ENCODE assay signal across 13 cellular contexts in the genomic region with DNA sequence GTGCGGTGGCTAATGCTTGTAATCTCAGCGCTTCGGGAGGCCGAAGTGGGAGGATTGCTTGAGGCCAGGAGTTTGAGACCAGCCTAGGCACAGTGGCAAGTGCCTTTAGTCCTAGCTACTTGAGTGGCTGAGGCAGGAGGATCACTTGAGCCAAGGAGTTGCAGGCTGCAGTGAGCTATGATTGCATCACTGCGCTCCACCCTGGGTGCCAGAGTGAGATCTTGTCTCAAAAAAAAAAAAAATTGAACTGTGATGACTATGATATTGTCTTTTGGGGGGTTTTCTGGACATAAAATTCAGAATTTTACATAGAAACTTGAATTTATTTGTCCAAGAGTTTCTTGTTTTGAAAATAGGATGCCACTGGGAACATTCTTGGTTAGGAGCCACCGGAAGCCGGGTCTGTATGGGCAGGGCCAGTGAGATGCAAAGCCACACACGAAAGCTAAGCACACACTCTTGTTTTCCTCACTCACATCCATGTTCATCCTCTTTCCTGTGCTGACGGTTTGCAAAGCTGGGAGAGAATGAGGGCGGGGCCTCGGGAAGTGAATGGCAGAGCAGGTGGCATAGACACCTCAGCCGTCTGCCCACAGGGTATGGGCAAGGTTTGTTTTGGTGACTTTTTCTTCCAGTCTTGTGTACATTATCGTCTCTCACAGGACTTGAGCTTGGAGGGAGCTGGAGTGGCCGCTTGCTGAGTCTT. TPM values are rescaled to one million over a fixed set of nuclear protein-coding genes. Genes with fewer than 3 reads are reported as not detected.
DNase-seq lines count a peak whose midpoint lies in the region; ATAC-seq and TF ChIP-seq lines count a peak whose summit lies in the region.
"Had no signal": no experiment of that assay in that cellular context is flagged by ENCODE, and none has a peak within 500 bp of the region (broad histone marks: within the 10 kb centered on the region; RNA-seq: fewer than 3 reads in every experiment).

No MANE protein-coding gene starts in this region.

- ATAC-seq in RWPE2 (ENCODE audit: low read depth) (peak; percentile 26), omental fat pad (ENCODE audit: low FRiP score) (no peak)

- H3K36me3 ChIP-seq in RWPE2 (ENCODE audit: low read depth) (no peaks in the 10 kb centered on the region), suprapubic skin (no peaks in the 10 kb centered on the region)
- H3K36me3 ChIP-seq: WERI-Rb-1 had no signal

- H3K27ac ChIP-seq in RWPE2 (ENCODE audit: poor library complexity, severe bottlenecking) (peak overlapping the region; percentile 20), suprapubic skin (no peak overlapping the region)
- H3K27ac ChIP-seq: SJSA1, WERI-Rb-1 had no signal

- TF ChIP-seq POLR2A in suprapubic skin (IDR thresholded peaks at IDR 0.05) = no peak

- no peak overlapping the region for H3K4me3 ChIP-seq in RWPE2 (ENCODE audit: severe bottlenecking)
- H3K4me3 ChIP-seq in suprapubic skin = no peak overlapping the region
- H3K4me3 ChIP-seq: SJSA1 had no signal

- H3K4me1 ChIP-seq in RWPE2 (ENCODE audit: insufficient read depth, poor library complexity, severe bottlenecking) (peaks cover 18% of the 10 kb centered on the region), suprapubic skin (peaks cover 17% of the 10 kb centered on the region)

- no peaks in the 10 kb centered on the region for H3K27me3 ChIP-seq in RWPE2 (ENCODE audit: insufficient read depth, poor library complexity, severe bottlenecking)
- no peaks in the 10 kb centered on the region for H3K27me3 ChIP-seq in suprapubic skin
- H3K27me3 ChIP-seq: SJSA1 had no signal

- DNase-seq in DMS53 (lab: John Stamatoyannopoulos, UW) (peak; percentile 95), NCI-H2029 (lab: John Stamatoyannopoulos, UW) (peak; percentile 72), RWPE2 (ENCODE audit: low spot score) (peak; percentile 29), myocyte (ENCODE audit: low read depth) (peak; percentile 41), omental fat pad (ENCODE audit: low spot score) (no peak), ureter (ENCODE audit: low spot score) (no peak), suprapubic skin (ENCODE audit: low spot score in 2 of 2) (no peak)
- no peak for DNase-seq in activated CD8-positive, alpha-beta memory T cell treated with anti-CD3 and anti-CD28 coated beads for 24 hours
- DNase-seq: amniotic stem cell, foreskin melanocyte had no signal

- TF ChIP-seq CTCF in RWPE2 (IDR thresholded peaks at IDR 0.05; ENCODE audit: poor library complexity, severe bottlenecking) = no peak
- TF ChIP-seq CTCF in omental fat pad (IDR thresholded peaks at IDR 0.05) = no peak
- TF ChIP-seq CTCF in suprapubic skin (IDR thresholded peaks at IDR 0.05) = no peak

- no peak for TF ChIP-seq EP300 in suprapubic skin (IDR thresholded peaks at IDR 0.05)

- H3K9me3 ChIP-seq in RWPE2 (ENCODE audit: severe bottlenecking) (no peaks in the 10 kb centered on the region), suprapubic skin (no peaks in the 10 kb centered on the region)
- H3K9me3 ChIP-seq: SJSA1 had no signal

- 63% methylated on average over 14 of the region's 14 CpGs for WGBS in suprapubic skin

RNA-seq across cellular contexts. Expression of a gene that starts 12.6 kb away (rescaled TPM):
- total RNA-seq in myocyte = 15.5 and 17.3 TPM in 2 replicates
- 25.2 TPM for polyA plus RNA-seq in myocyte (2012)
- 10 to 100 TPM; 15.5 to 24.3 (median 16.2) TPM for total RNA-seq in omental fat pad
- total RNA-seq in ureter = 43.2 TPM
- total RNA-seq in suprapubic skin = 10 to 100 TPM; 14.1 to 30.7 (median 19.4) TPM
- total RNA-seq: B cell had no signal

Comparison
In these comparisons a context has a peak if more than half of its experiments do, and no peak if none do; other contexts are left out.
1. DNase-seq: peak in DMS53 (single experiment), NCI-H2029 (single experiment), RWPE2 (single experiment) and myocyte (single experiment); none in activated CD8-positive, alpha-beta memory T cell treated with anti-CD3 and anti-CD28 coated beads for 24 hours (single experiment), omental fat pad (single experiment), ureter (single experiment) and suprapubic skin (0 of 2).